In the genomic region with DNA sequence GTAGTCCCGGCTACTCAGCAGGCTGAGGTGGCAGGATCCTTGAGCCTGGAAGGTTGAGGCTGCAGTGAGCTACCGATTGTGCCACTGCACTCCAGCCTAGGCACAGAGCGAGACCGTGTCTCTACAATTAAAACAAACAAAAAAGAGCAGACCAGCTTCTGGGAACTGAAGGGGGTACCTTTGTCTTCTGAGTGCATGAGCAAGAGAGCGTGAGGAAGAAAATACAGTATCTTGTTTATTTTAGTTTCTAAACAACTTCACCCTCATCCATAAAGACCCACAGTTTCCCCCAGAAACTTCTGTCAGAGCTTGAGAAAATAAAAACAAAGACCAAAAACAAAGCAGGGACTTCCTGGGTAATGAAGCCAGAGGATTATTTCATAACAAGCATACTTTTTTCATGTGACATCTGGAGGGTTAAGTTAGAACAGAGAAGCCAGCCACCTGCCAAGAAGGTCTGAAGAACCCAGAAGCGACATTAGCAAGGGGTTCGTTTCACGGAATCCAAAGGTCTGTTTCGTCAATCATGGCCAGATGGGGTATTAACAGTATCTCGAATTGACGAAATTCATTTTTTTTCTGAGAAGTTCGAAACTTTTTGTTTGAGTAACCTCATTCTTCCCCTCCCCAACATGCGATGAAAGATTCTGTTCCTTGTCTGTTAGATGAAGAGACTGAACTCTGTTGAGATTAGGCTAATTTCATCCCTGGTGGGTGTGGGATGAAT, we compare ENCODE assay signal across 8 cellular contexts.
DNase-seq lines count a peak whose midpoint lies in the region; ATAC-seq lines count a peak whose summit lies in the region.

No MANE protein-coding gene starts in this region.

- peak; percentile 58 for DNase-seq in activated CD8-positive, alpha-beta memory T cell treated with anti-CD3 and anti-CD28 coated beads for 24 hours
- DNase-seq in activated CD8-positive, alpha-beta memory T cell treated with anti-CD3 and anti-CD28 coated beads, Interleukin-2, amount 50 U/mL, for 4 hours, result no peak
- DNase-seq in activated T-cell treated with anti-CD3 and anti-CD28 coated beads, Interleukin-2, amount 50 U/mL, for 48 hours, result peak; percentile 46 to 59
- no peak for DNase-seq in stimulated activated naive CD8-positive, alpha-beta T cell treated with anti-CD3 and anti-CD28 coated beads, Interleukin-15, Interleukin-2, amounts not matched to agents 100 U/mL and 50 U/mL, for 24 hours
- DNase-seq in GM19238 (ENCODE audit: insufficient read length, low spot score) (no peak), NCI-H446 treated with DMSO at 0.1 percent for 48 hours (lab: John Stamatoyannopoulos, UW) (no peak)
- DNase-seq in effector CD8-positive, alpha-beta T cell (lab: John Stamatoyannopoulos, UW), result no peak

- peak; percentile 55 for ATAC-seq in HG02840 (IDR thresholded peaks at IDR 0.05; ENCODE audit: low FRiP score, unreplicated experiment)
- peak; percentile 29 for ATAC-seq in stimulated activated naive CD8-positive, alpha-beta T cell treated with anti-CD3 and anti-CD28 coated beads, Interleukin-15, Interleukin-2, amounts not matched to agents 100 U/mL and 50 U/mL, for 24 hours

Comparison
In these comparisons a context has a peak if more than half of its experiments do, and no peak if none do; other contexts are left out.
1. DNase-seq: peak in activated CD8-positive, alpha-beta memory T cell treated with anti-CD3 and anti-CD28 coated beads for 24 hours (single experiment) and activated T-cell treated with anti-CD3 and anti-CD28 coated beads, Interleukin-2, amount 50 U/mL, for 48 hours (2 of 2); none in activated CD8-positive, alpha-beta memory T cell treated with anti-CD3 and anti-CD28 coated beads, Interleukin-2, amount 50 U/mL, for 4 hours (single experiment), stimulated activated naive CD8-positive, alpha-beta T cell treated with anti-CD3 and anti-CD28 coated beads, Interleukin-15, Interleukin-2, amounts not matched to agents 100 U/mL and 50 U/mL, for 24 hours (single experiment), GM19238 (single experiment), effector CD8-positive, alpha-beta T cell (single experiment) and NCI-H446 treated with DMSO at 0.1 percent for 48 hours (single experiment).